ENCODE assay signal across 21 cellular contexts in the genomic region with DNA sequence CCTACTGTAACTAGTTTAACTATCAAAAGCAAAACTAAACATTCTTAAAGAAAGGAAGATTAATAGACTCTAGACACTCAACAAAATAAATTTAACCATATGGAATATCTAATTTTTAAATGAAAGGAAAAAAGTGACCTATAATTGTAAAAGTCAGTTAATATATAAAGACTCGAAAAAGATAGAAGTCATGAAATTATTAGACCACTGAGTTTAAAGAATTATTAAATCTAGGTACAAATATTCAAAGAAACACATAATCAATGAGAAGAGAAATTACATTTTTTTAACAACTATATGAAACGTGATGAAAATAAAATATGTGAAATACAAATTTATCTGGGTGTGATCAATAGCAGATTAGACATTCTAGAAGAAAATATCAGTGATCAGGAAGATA.
"Had no signal": no experiment of that assay in that cellular context is flagged by ENCODE, and none has a peak within 500 bp of the region (broad histone marks: within the 10 kb centered on the region; RNA-seq: fewer than 3 reads in every experiment).

No MANE protein-coding gene starts in this region.

- H3K4me2 ChIP-seq: smooth muscle cell had no signal

- H3K79me2 ChIP-seq: parathyroid adenoma had no signal

- H3K9ac ChIP-seq: parathyroid adenoma had no signal

- H3K9me3 ChIP-seq: left lung, lower lobe of right lung, neutrophil, right atrium auricular region, right lobe of liver, suprapubic skin, thoracic aorta, tibial nerve, uterus had no signal

- H2AFZ ChIP-seq: parathyroid adenoma had no signal

- H3K27me3 ChIP-seq: left lung, neutrophil, right atrium auricular region, suprapubic skin, tibial nerve, uterus had no signal

- FAIRE-seq: keratinocyte had no signal

- H3K4me3 ChIP-seq: left lung, lower lobe of right lung, right atrium auricular region, right lobe of liver, smooth muscle cell, suprapubic skin, thoracic aorta, tibial nerve, uterus had no signal

- H3K27ac ChIP-seq: left lung, lower lobe of right lung, neutrophil, parathyroid adenoma, right atrium auricular region, right lobe of liver, suprapubic skin, thoracic aorta, tibial nerve, uterus had no signal

- DNase-seq: hippocampal formation; left colon; left lung; lower lobe of right lung; mammary epithelial cell; mesenchymal stem cell; naive thymus-derived CD8-positive, alpha-beta T cell; occipital lobe; right lobe of liver; stimulated activated CD4-positive, alpha-beta T cell treated with anti-CD3 and anti-CD28 coated beads, Interleukin-1b, Interleukin-23, amount 100 ng/mL, for 48 hours; stimulated activated CD4-positive, alpha-beta T cell treated with anti-CD3 and anti-CD28 coated beads, Interleukin-4, amount 100 ng/mL, for 1 hour; stimulated activated naive CD4-positive, alpha-beta T cell; uterus had no signal

- H3K36me3 ChIP-seq: left lung, lower lobe of right lung, neutrophil, right atrium auricular region, right lobe of liver, suprapubic skin, thoracic aorta, tibial nerve, uterus had no signal

- H3K4me1 ChIP-seq: left lung, lower lobe of right lung, parathyroid adenoma, right atrium auricular region, right lobe of liver, suprapubic skin, tibial nerve, uterus had no signal
